8 cellular contexts compared by ENCODE assay signal in genomic region chr5:134224905-134225779, GRCh38. TPM values are rescaled to one million over a fixed set of nuclear protein-coding genes. Genes with fewer than 3 reads are reported as not detected.
A peak's percentile ranks its signal among the peaks of the same experiment; 100 is the strongest.
DNase-seq lines count a peak whose midpoint lies in the region; ATAC-seq and TF ChIP-seq lines count a peak whose summit lies in the region.

No MANE protein-coding gene starts in this region.

- no peaks in the 10 kb centered on the region for H3K27me3 Mint-ChIP-seq in CD14-positive monocyte (ENCODE audit: low read depth in 3 of 3)

- no peak for TF ChIP-seq POLR2A in gastroesophageal sphincter (IDR thresholded peaks at IDR 0.05)

- peaks cover 11 to 25% of the 10 kb centered on the region in 2 donors for H3K36me3 Mint-ChIP-seq in CD14-positive monocyte

- no peak for TF ChIP-seq EP300 in gastroesophageal sphincter (IDR thresholded peaks at IDR 0.05)

- H3K4me1 Mint-ChIP-seq in CD14-positive monocyte: peaks cover 38% of the 10 kb centered on the region

- peak overlapping the region; percentile 97 to 99 (median 99) for H3K27ac Mint-ChIP-seq in CD14-positive monocyte

- TF ChIP-seq CTCF in CD14-positive monocyte (IDR thresholded peaks at IDR 0.05): peak; percentile 37
- peak in 2 of 4 experiments; percentile 31 to 59 for TF ChIP-seq CTCF in gastroesophageal sphincter (IDR thresholded peaks at IDR 0.05)
- no peak for TF ChIP-seq CTCF in neutrophil (IDR thresholded peaks at IDR 0.05)

- H3K27me3 ChIP-seq in gastroesophageal sphincter (no peaks in the 10 kb centered on the region), neutrophil (no peaks in the 10 kb centered on the region)

- WGBS in gastroesophageal sphincter (ENCODE audit: low coverage in 1 of 2), 2 donors: 0 to 1% methylated on average over 6 to 8 of the region's 49 CpGs

- H3K27ac ChIP-seq in gastroesophageal sphincter: peak overlapping the region; percentile 91 to 100 (median 100)
- peak overlapping the region; percentile 91 for H3K27ac ChIP-seq in neutrophil
- H3K27ac ChIP-seq in substantia nigra (ENCODE audit: low read depth, low read length, poor library complexity, severe bottlenecking): peak overlapping the region; percentile 97

- peaks cover 0 to 2% (median 0%) of the 10 kb centered on the region in 7 donors for H3K9me3 Mint-ChIP-seq in CD14-positive monocyte

- H3K36me3 ChIP-seq in gastroesophageal sphincter (peaks cover 0 to 5% of the 10 kb centered on the region in 2 donors), neutrophil (peaks cover 9% of the 10 kb centered on the region)

- intact Hi-C loops in CD14-positive monocyte (cut with micrococcal nuclease): loop anchor here (5.0 to 10.0 kb wide), 4 partner anchors 33 to 300 kb away; partner anchors contain the start of genes JADE2 (in 1 of the 2), SKP1 (in 1 of the 2) and UBE2B (in 1 of the 2)

- H3K4me3 ChIP-seq in gastroesophageal sphincter (peak overlapping the region; percentile 72 to 97), neutrophil (ENCODE audit: low read depth in 1 of 2, low read length in 1 of 2) (peak overlapping the region; percentile 89 to 95)

- H3K4me1 ChIP-seq in gastroesophageal sphincter: peaks cover 0 to 57% (median 13%) of the 10 kb centered on the region in 3 donors
- peaks cover 46 to 50% of the 10 kb centered on the region in 2 experiments for H3K4me1 ChIP-seq in neutrophil (ENCODE audit: control insufficient read depth in 1 of 2, insufficient read depth in 1 of 2, low read depth in 1 of 2, low read length in 1 of 2)

- peak; percentile 71 for DNase-seq in CD14-positive monocyte (ENCODE audit: low spot score)
- DNase-seq in RKO (ENCODE audit: low spot score): peak; percentile 98
- peak; percentile 20 to 50 (median 26) for DNase-seq in activated naive CD4-positive, alpha-beta T cell (lab: John Stamatoyannopoulos, UW)
- DNase-seq in substantia nigra (lab: John Stamatoyannopoulos, UW): peak in 38 of 49 donors; percentile 33 to 73 (median 54)

- H3K4me3 Mint-ChIP-seq in CD14-positive monocyte: peak overlapping the region; percentile 94 to 97

- ATAC-seq in GM19328 (IDR thresholded peaks at IDR 0.05; ENCODE audit: unreplicated experiment) (peak; percentile 29), HG03457 (IDR thresholded peaks at IDR 0.05; ENCODE audit: unreplicated experiment) (peak; percentile 18), gastroesophageal sphincter (peak; percentile 22)

- H3K9me3 ChIP-seq in gastroesophageal sphincter (no peaks in the 10 kb centered on the region), neutrophil (no peaks in the 10 kb centered on the region)

RNA-seq across cellular contexts. Expression of gene PPP2CA, which starts 0.7 kb away (rescaled TPM):
- polyA plus RNA-seq in CD14-positive monocyte: 100 to 1,000 TPM; 225 to 245 TPM
- 100 to 1,000 TPM; 116 to 212 (median 129) TPM for total RNA-seq in gastroesophageal sphincter

RNA-seq across cellular contexts. Expression of gene SKP1, which starts 48.4 kb away (rescaled TPM):
- 100 to 1,000 TPM; 735 to 787 TPM for polyA plus RNA-seq in CD14-positive monocyte
- 100 to 1,000 TPM; 313 to 463 (median 399) TPM for total RNA-seq in gastroesophageal sphincter

Comparison
In these comparisons a context has a peak if more than half of its experiments do, and no peak if none do; other contexts are left out.
1. Peak in every context shown above with its lines: DNase-seq, ATAC-seq, H3K4me3 ChIP-seq and H3K27ac ChIP-seq.
2. DNase-seq: peak in every context shown above with its lines; median percentile 98 in RKO; 71 in CD14-positive monocyte; 54 in substantia nigra; 26 in activated naive CD4-positive, alpha-beta T cell.